In the genomic region with DNA sequence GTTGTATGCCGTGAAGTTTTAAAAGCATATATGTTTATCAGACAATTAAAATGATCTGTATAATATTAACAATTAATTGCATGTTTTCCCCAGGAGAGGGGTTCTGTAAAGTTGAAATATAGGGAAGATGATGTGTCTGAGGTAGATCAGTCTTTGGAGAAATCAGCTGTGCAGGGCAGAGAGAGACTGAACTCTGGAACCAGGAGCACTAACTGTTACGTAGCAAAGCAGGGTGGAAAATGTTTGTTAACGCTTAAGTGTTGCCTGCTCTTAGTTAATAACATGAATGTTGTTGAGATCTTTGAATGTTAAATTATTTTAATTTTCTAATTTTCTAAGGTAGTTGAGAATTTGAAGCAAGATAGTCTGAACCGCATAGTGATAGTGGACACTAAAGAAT, we compare ENCODE assay signal across 18 cellular contexts. TPM values are rescaled to one million over a fixed set of nuclear protein-coding genes. Genes with fewer than 3 reads are reported as not detected.
DNase-seq lines count a peak whose midpoint lies in the region; ATAC-seq, FAIRE-seq and TF ChIP-seq lines count a peak whose summit lies in the region.
"Had no signal": no experiment of that assay in that cellular context is flagged by ENCODE, and none has a peak within 500 bp of the region (broad histone marks: within the 10 kb centered on the region; RNA-seq: fewer than 3 reads in every experiment).

No MANE protein-coding gene starts in this region.

- no peak for TF ChIP-seq CTCF in epithelial cell of proximal tubule (conservative IDR thresholded peaks at IDR 0.05; ENCODE audit: low read depth, low read length)
- no peak for TF ChIP-seq CTCF in smooth muscle cell (IDR thresholded peaks at IDR 0.05; ENCODE audit: borderline replicate concordance, insufficient read depth, poor library complexity, severe bottlenecking)

- H2BK5ac ChIP-seq in mesendoderm (ENCODE audit: low read length), result no peak overlapping the region

- DNase-seq in T-helper 17 cell (no peak), epithelial cell of proximal tubule (ENCODE audit: low read depth) (no peak), left lobe of liver (ENCODE audit: low spot score) (no peak), small intestine (peak; percentile 82), mesendoderm (no peak), NCI-H345 treated with DMSO at 0.1 percent for 48 hours (lab: John Stamatoyannopoulos, UW; ENCODE audit: unreplicated experiment) (no peak), NCI-H774 (lab: John Stamatoyannopoulos, UW) (no peak), smooth muscle cell (lab: John Stamatoyannopoulos, UW; ENCODE audit: unreplicated experiment) (no peak)
- DNase-seq: 8988T; CD4-positive, alpha-beta memory T cell; DMS79 treated with DMSO at 0.1 percent for 48 hours; GF-D8; GM23248; HCEC 1CT had no signal

- H3K79me2 ChIP-seq in mesendoderm (ENCODE audit: control insufficient read depth, insufficient read depth, low read length) (no peaks in the 10 kb centered on the region), smooth muscle cell (ENCODE audit: low read depth) (no peaks in the 10 kb centered on the region)

- H3K4me2 ChIP-seq in mesendoderm (ENCODE audit: low read length) (no peak overlapping the region), smooth muscle cell (no peak overlapping the region)
- H3K4me2 ChIP-seq: BLaER1 had no signal

- no peak overlapping the region for H2AK5ac ChIP-seq in mesendoderm (ENCODE audit: low read length)

- H3K27ac Mint-ChIP-seq in T-helper 17 cell, result peak overlapping the region; percentile 21
- H3K27ac Mint-ChIP-seq: CD4-positive, alpha-beta memory T cell had no signal

- WGBS in small intestine, 3 donors, result 17 to 70% (median 41%) methylated on average over 4 of the region's 4 CpGs
- no CpG with 5 or more reads among the region's 4 CpGs for WGBS in mesendoderm (ENCODE audit: extremely low coverage, insufficient coverage, low lambda C conversion rate)
- 94% methylated on average over 4 of the region's 4 CpGs for WGBS in smooth muscle cell (ENCODE audit: low lambda C conversion rate)

- ATAC-seq in T-helper 17 cell (no peak), left lobe of liver (peak; percentile 48)

- H3K4me3 ChIP-seq in epithelial cell of proximal tubule (ENCODE audit: low read depth, low read length) (peak overlapping the region; percentile 4), small intestine (ENCODE audit: low read depth in 1 of 2, low read length in 2 of 2) (no peak overlapping the region), mesendoderm (ENCODE audit: low read length) (no peak overlapping the region), smooth muscle cell (no peak overlapping the region)
- H3K4me3 ChIP-seq: BLaER1, GM23248 had no signal

- no peaks in the 10 kb centered on the region for H3K36me3 Mint-ChIP-seq in T-helper 17 cell (ENCODE audit: low read depth)
- H3K36me3 Mint-ChIP-seq: CD14-positive monocyte; CD4-positive, alpha-beta memory T cell had no signal

- H2BK120ac ChIP-seq in mesendoderm (ENCODE audit: low read depth, low read length), result no peak overlapping the region

- H4K8ac ChIP-seq in mesendoderm (ENCODE audit: low read depth, low read length), result no peak overlapping the region

- no peaks in the 10 kb centered on the region for H3K27me3 ChIP-seq in small intestine (ENCODE audit: control insufficient read depth in 2 of 2, insufficient read depth in 2 of 2, low read length in 2 of 2)
- no peaks in the 10 kb centered on the region for H3K27me3 ChIP-seq in mesendoderm (ENCODE audit: insufficient read depth, low read length, poor library complexity)
- H3K27me3 ChIP-seq in smooth muscle cell (ENCODE audit: low read depth), result no peaks in the 10 kb centered on the region
- H3K27me3 ChIP-seq: BLaER1 had no signal

- peaks cover 18% of the 10 kb centered on the region for H3K4me1 Mint-ChIP-seq in T-helper 17 cell
- H3K4me1 Mint-ChIP-seq: CD14-positive monocyte had no signal

- H4K5ac ChIP-seq in mesendoderm (ENCODE audit: low read length), result no peak overlapping the region

- H3K36me3 ChIP-seq in small intestine (ENCODE audit: control insufficient read depth in 2 of 2, insufficient read depth in 2 of 2, low read length in 2 of 2), result no peaks in the 10 kb centered on the region
- no peaks in the 10 kb centered on the region for H3K36me3 ChIP-seq in mesendoderm (ENCODE audit: control insufficient read depth, insufficient read depth, low read length)
- H3K36me3 ChIP-seq in smooth muscle cell (ENCODE audit: low read depth), result no peaks in the 10 kb centered on the region
- H3K36me3 ChIP-seq: BLaER1 had no signal

- no peak overlapping the region for H2BK15ac ChIP-seq in mesendoderm (replicated peaks; ENCODE audit: low read depth)

- H3F3A ChIP-seq in smooth muscle cell (ENCODE audit: low read depth), result no peaks in the 10 kb centered on the region

- H3K4me1 ChIP-seq in small intestine (ENCODE audit: control insufficient read depth in 2 of 2, insufficient read depth in 1 of 2, low read depth in 1 of 2, low read length in 1 of 2) (no peaks in the 10 kb centered on the region), mesendoderm (ENCODE audit: control insufficient read depth, low read depth, low read length) (peaks cover 2% of the 10 kb centered on the region), smooth muscle cell (ENCODE audit: low read depth) (no peaks in the 10 kb centered on the region)

- H3K4ac ChIP-seq in mesendoderm (ENCODE audit: low read depth, low read length), result no peak overlapping the region

- H3K23ac ChIP-seq in mesendoderm (ENCODE audit: low read length), result no peak overlapping the region

- H3K27me3 Mint-ChIP-seq in T-helper 17 cell, result no peaks in the 10 kb centered on the region
- H3K27me3 Mint-ChIP-seq: CD4-positive, alpha-beta memory T cell had no signal

- peaks cover 1% of the 10 kb centered on the region for H3K79me1 ChIP-seq in mesendoderm (ENCODE audit: low read length)

- no peak for FAIRE-seq in small intestine (lab: Jason Lieb, UNC)
- FAIRE-seq: GM19239, H54 had no signal

- H3K9me3 ChIP-seq in T-helper 17 cell (ENCODE audit: control insufficient read depth, low read length, poor library complexity, severe bottlenecking), result no peaks in the 10 kb centered on the region
- H3K9me3 ChIP-seq in small intestine (ENCODE audit: control insufficient read depth, low read depth), result no peaks in the 10 kb centered on the region
- no peaks in the 10 kb centered on the region for H3K9me3 ChIP-seq in smooth muscle cell (replicated peaks; ENCODE audit: low read depth)
- H3K9me3 ChIP-seq: BLaER1 had no signal

- H3K27ac ChIP-seq in small intestine (ENCODE audit: low read depth in 1 of 2, low read length in 1 of 2) (peak overlapping the region in 1 of 2 donors; percentile 41), mesendoderm (ENCODE audit: low read depth, low read length) (no peak overlapping the region), smooth muscle cell (ENCODE audit: low read depth) (no peak overlapping the region)
- H3K27ac ChIP-seq: BLaER1, GM23248 had no signal

- no peak overlapping the region for H3K18ac ChIP-seq in mesendoderm (ENCODE audit: low read length)

- H4K20me1 ChIP-seq in smooth muscle cell (ENCODE audit: low read depth), result peaks cover 10% of the 10 kb centered on the region

- H3K56ac ChIP-seq in mesendoderm (ENCODE audit: low read length), result no peak overlapping the region

- no peak overlapping the region for H2AFZ ChIP-seq in smooth muscle cell (ENCODE audit: low read depth)
- H2AFZ ChIP-seq: GM23248 had no signal

- H3K9ac ChIP-seq in mesendoderm (ENCODE audit: low read length) (no peak overlapping the region), smooth muscle cell (ENCODE audit: low read depth) (no peak overlapping the region)
- H3K9ac ChIP-seq: BLaER1, GM23248 had no signal

- H3K4me3 Mint-ChIP-seq in T-helper 17 cell, result no peak overlapping the region
- H3K4me3 Mint-ChIP-seq: CD4-positive, alpha-beta memory T cell had no signal

RNA-seq across cellular contexts. Expression of a gene that starts 57.5 kb away (rescaled TPM):
- 10 to 100 TPM; 21.9 to 22.9 TPM for total RNA-seq in T-helper 17 cell
- 15.3 and 31.0 TPM in 2 replicates for total RNA-seq in epithelial cell of proximal tubule
- total RNA-seq in left lobe of liver, result 9.2 TPM
- polyA plus RNA-seq in small intestine, result 10 to 100 TPM in 2 of 3 donors, 1 to 10 TPM in 1; 8.4 to 28.8 (median 14.5) TPM
- 23.9 TPM for polyA plus RNA-seq in mesendoderm (2013, experiment 1 of 2)
- polyA plus RNA-seq in mesendoderm (2013, experiment 2 of 2), result 24.3 TPM
- total RNA-seq in smooth muscle cell, result 20.9 and 21.8 TPM in 2 replicates
- 4.9 and 7.1 TPM in 2 replicates for polyA plus RNA-seq in smooth muscle cell
